1 cellular context compared by ENCODE assay signal in the genomic region with DNA sequence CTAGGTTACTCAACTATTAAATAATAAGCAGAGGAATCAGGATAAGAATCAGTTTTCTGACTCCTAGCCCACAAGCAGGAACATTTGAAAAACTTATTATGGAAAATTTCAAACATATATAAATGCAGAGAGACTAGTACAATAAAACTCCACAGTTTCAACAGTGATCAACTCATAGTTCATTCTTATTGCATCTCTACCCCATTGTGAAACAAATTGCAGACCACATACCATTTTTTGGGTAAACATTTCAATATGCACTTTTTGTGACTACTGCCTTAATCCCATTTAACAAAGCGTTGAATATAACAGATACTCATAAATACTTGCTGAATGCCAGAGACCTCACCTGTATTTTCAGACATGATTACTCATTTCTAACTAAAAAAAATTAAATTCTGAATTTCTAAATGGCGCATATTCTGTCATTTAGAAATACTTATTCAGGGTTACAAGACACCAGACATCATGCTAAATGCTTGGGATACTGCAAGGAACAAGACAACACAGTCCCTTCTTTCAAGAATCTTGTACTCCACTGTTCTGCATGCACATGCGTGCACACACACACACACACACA.
TF ChIP-seq lines count a peak whose summit lies in the region.

No MANE protein-coding gene starts in this region.

TF ChIP-seq in GM23338, 12 proteins besides CTCF, POLR2A, EP300 and RAD21 (continued from another document):
- TF ChIP-seq, protein P1, sequence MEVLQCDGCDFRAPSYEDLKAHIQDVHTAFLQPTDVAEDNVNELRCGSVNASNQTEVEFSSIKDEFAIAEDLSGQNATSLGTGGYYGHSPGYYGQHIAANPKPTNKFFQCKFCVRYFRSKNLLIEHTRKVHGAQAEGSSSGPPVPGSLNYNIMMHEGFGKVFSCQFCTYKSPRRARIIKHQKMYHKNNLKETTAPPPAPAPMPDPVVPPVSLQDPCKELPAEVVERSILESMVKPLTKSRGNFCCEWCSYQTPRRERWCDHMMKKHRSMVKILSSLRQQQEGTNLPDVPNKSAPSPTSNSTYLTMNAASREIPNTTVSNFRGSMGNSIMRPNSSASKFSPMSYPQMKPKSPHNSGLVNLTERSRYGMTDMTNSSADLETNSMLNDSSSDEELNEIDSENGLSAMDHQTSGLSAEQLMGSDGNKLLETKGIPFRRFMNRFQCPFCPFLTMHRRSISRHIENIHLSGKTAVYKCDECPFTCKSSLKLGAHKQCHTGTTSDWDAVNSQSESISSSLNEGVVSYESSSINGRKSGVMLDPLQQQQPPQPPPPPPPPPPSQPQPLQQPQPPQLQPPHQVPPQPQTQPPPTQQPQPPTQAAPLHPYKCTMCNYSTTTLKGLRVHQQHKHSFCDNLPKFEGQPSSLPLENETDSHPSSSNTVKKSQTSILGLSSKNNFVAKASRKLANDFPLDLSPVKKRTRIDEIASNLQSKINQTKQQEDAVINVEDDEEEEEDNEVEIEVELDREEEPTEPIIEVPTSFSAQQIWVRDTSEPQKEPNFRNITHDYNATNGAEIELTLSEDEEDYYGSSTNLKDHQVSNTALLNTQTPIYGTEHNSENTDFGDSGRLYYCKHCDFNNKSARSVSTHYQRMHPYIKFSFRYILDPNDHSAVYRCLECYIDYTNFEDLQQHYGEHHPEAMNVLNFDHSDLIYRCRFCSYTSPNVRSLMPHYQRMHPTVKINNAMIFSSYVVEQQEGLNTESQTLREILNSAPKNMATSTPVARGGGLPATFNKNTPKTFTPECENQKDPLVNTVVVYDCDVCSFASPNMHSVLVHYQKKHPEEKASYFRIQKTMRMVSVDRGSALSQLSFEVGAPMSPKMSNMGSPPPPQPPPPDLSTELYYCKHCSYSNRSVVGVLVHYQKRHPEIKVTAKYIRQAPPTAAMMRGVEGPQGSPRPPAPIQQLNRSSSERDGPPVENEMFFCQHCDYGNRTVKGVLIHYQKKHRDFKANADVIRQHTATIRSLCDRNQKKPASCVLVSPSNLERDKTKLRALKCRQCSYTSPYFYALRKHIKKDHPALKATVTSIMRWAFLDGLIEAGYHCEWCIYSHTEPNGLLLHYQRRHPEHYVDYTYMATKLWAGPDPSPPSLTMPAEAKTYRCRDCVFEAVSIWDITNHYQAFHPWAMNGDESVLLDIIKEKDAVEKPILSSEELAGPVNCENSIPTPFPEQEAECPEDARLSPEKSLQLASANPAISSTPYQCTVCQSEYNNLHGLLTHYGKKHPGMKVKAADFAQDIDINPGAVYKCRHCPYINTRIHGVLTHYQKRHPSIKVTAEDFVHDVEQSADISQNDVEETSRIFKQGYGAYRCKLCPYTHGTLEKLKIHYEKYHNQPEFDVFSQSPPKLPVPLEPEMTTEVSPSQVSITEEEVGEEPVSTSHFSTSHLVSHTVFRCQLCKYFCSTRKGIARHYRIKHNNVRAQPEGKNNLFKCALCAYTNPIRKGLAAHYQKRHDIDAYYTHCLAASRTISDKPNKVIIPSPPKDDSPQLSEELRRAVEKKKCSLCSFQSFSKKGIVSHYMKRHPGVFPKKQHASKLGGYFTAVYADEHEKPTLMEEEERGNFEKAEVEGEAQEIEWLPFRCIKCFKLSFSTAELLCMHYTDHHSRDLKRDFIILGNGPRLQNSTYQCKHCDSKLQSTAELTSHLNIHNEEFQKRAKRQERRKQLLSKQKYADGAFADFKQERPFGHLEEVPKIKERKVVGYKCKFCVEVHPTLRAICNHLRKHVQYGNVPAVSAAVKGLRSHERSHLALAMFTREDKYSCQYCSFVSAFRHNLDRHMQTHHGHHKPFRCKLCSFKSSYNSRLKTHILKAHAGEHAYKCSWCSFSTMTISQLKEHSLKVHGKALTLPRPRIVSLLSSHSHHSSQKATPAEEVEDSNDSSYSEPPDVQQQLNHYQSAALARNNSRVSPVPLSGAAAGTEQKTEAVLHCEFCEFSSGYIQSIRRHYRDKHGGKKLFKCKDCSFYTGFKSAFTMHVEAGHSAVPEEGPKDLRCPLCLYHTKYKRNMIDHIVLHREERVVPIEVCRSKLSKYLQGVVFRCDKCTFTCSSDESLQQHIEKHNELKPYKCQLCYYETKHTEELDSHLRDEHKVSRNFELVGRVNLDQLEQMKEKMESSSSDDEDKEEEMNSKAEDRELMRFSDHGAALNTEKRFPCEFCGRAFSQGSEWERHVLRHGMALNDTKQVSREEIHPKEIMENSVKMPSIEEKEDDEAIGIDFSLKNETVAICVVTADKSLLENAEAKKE (CRISPR knock-in tag; IDR thresholded peaks at IDR 0.05), result no peak
- TF ChIP-seq POLR2AphosphoS5 (IDR thresholded peaks at IDR 0.05; ENCODE audit: low read depth), result no peak
- TF ChIP-seq, protein P2, sequence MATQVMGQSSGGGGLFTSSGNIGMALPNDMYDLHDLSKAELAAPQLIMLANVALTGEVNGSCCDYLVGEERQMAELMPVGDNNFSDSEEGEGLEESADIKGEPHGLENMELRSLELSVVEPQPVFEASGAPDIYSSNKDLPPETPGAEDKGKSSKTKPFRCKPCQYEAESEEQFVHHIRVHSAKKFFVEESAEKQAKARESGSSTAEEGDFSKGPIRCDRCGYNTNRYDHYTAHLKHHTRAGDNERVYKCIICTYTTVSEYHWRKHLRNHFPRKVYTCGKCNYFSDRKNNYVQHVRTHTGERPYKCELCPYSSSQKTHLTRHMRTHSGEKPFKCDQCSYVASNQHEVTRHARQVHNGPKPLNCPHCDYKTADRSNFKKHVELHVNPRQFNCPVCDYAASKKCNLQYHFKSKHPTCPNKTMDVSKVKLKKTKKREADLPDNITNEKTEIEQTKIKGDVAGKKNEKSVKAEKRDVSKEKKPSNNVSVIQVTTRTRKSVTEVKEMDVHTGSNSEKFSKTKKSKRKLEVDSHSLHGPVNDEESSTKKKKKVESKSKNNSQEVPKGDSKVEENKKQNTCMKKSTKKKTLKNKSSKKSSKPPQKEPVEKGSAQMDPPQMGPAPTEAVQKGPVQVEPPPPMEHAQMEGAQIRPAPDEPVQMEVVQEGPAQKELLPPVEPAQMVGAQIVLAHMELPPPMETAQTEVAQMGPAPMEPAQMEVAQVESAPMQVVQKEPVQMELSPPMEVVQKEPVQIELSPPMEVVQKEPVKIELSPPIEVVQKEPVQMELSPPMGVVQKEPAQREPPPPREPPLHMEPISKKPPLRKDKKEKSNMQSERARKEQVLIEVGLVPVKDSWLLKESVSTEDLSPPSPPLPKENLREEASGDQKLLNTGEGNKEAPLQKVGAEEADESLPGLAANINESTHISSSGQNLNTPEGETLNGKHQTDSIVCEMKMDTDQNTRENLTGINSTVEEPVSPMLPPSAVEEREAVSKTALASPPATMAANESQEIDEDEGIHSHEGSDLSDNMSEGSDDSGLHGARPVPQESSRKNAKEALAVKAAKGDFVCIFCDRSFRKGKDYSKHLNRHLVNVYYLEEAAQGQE (IDR thresholded peaks at IDR 0.05; ENCODE audit: unreplicated experiment), result no peak
- no peak for TF ChIP-seq ZNF114 (CRISPR knock-in tag; IDR thresholded peaks at IDR 0.05)
- TF ChIP-seq CREB1 (CRISPR knock-in tag; IDR thresholded peaks at IDR 0.05; ENCODE audit: low read depth), result no peak
- TF ChIP-seq NANOG (IDR thresholded peaks at IDR 0.05; ENCODE audit: borderline replicate concordance), result no peak
- no peak for TF ChIP-seq EZH2phosphoT487 (IDR thresholded peaks at IDR 0.05; ENCODE audit: unreplicated experiment)
- TF ChIP-seq EZH2 (IDR thresholded peaks at IDR 0.05; ENCODE audit: low read depth, unreplicated experiment), result no peak
- TF ChIP-seq STAT1 (IDR thresholded peaks at IDR 0.05; ENCODE audit: unreplicated experiment), result no peak
